ENCODE assay signal across 6 cellular contexts in genomic region chr9:136882947-136883283, GRCh38. TPM values are rescaled to one million over a fixed set of nuclear protein-coding genes. Genes with fewer than 3 reads are reported as not detected.
DNase-seq lines count a peak whose midpoint lies in the region; ATAC-seq and TF ChIP-seq lines count a peak whose summit lies in the region.
"Not testable (repeated sequence)": the region's sequence is repeated elsewhere in the genome, so short reads cannot be mapped to it uniquely, and the experiment has no call there.

No MANE protein-coding gene starts in this region.

- CTCF ChIA-PET in activated CD4-positive, alpha-beta T cell treated with anti-CD3 and anti-CD28 coated beads, Interleukin-2, amount 10 ng/mL, durations not matched to agents 7 days and 5 days (lab: Charles Lee): interaction anchor here (1.2 to 2.9 kb wide), 5 partner anchors 22 to 62 kb away, joined by 4 to 16 read pairs (median 6); partner anchors contain the start of genes AJM1, C8G and FBXW5

- peak overlapping the region; percentile 77; the same call in 1 of the 2 replicates for H2AFZ ChIP-seq in KMS-11 (ENCODE audit: low read depth)
- not testable (repeated sequence) for H2AFZ ChIP-seq in hepatocyte
- peak overlapping the region; percentile 83 for H2AFZ ChIP-seq in osteoblast (ENCODE audit: low read length)

- not testable (repeated sequence) for H4K20me1 ChIP-seq in KMS-11 (ENCODE audit: insufficient read depth); hepatocyte (ENCODE audit: insufficient read depth, poor library complexity, severe bottlenecking); osteoblast (ENCODE audit: insufficient read depth, low read length)

- peak overlapping the region; percentile 59; the same call in 1 of the 2 replicates for H3K9ac ChIP-seq in KMS-11
- not testable (repeated sequence) for H3K9ac ChIP-seq in adipocyte (ENCODE audit: low read length)

- not testable (repeated sequence) for H3K27me3 Mint-ChIP-seq in activated CD4-positive, alpha-beta T cell treated with anti-CD3 and anti-CD28 coated beads, Interleukin-2, amount 10 ng/mL, durations not matched to agents 7 days and 5 days

- not testable (repeated sequence) for H3K9me2 ChIP-seq in hepatocyte (replicated peaks; ENCODE audit: insufficient read depth)

- POLR2A ChIA-PET in activated CD4-positive, alpha-beta T cell treated with anti-CD3 and anti-CD28 coated beads, Interleukin-2, amount 10 ng/mL, durations not matched to agents 7 days and 5 days (lab: Charles Lee): not testable (repeated sequence)

- not testable (repeated sequence) for H3K27me3 ChIP-seq in KMS-11 (ENCODE audit: insufficient read depth, low read depth); adipocyte (replicated peaks; ENCODE audit: control insufficient read depth, insufficient read depth, low read length); hepatocyte; osteoblast (ENCODE audit: insufficient read depth, low read length); upper lobe of left lung

- peaks cover 57% of the 10 kb centered on the region for H3K4me1 Mint-ChIP-seq in activated CD4-positive, alpha-beta T cell treated with anti-CD3 and anti-CD28 coated beads, Interleukin-2, amount 10 ng/mL, durations not matched to agents 7 days and 5 days

- not testable (repeated sequence) for H3K36me3 Mint-ChIP-seq in activated CD4-positive, alpha-beta T cell treated with anti-CD3 and anti-CD28 coated beads, Interleukin-2, amount 10 ng/mL, durations not matched to agents 7 days and 5 days (ENCODE audit: low read depth)

- H3K9me3 Mint-ChIP-seq in activated CD4-positive, alpha-beta T cell treated with anti-CD3 and anti-CD28 coated beads, Interleukin-2, amount 10 ng/mL, durations not matched to agents 7 days and 5 days: not testable (repeated sequence)

- H3K9me3 ChIP-seq in adipocyte (ENCODE audit: control insufficient read depth, low read length); hepatocyte (ENCODE audit: low read depth); osteoblast (ENCODE audit: low read depth, low read length); upper lobe of left lung: not testable (repeated sequence)

- DNase-seq in activated CD4-positive, alpha-beta T cell treated with anti-CD3 and anti-CD28 coated beads, Interleukin-2, amount 10 ng/mL, durations not matched to agents 7 days and 5 days; adipocyte (ENCODE audit: low read depth); hepatocyte (ENCODE audit: low spot score); osteoblast (ENCODE audit: insufficient read length, low spot score, missing footprints); upper lobe of left lung: not testable (repeated sequence)

- H3K4me1 ChIP-seq in KMS-11 (ENCODE audit: low read depth, poor library complexity, severe bottlenecking) (peaks cover 59% of the 10 kb centered on the region), adipocyte (ENCODE audit: control insufficient read depth, insufficient read depth, low read length) (peaks cover 28% of the 10 kb centered on the region), hepatocyte (ENCODE audit: insufficient read depth) (peaks cover 11% of the 10 kb centered on the region), osteoblast (ENCODE audit: insufficient read depth, low read length) (peaks cover 19% of the 10 kb centered on the region), upper lobe of left lung (peaks cover 29 to 40% (median 33%) of the 10 kb centered on the region in 4 donors)

- H3K27ac Mint-ChIP-seq in activated CD4-positive, alpha-beta T cell treated with anti-CD3 and anti-CD28 coated beads, Interleukin-2, amount 10 ng/mL, durations not matched to agents 7 days and 5 days: peak overlapping the region; percentile 97

- H3K4me3 ChIP-seq in KMS-11 (IDR thresholded peaks at IDR 0.05; ENCODE audit: insufficient read depth, low read depth, low read length); hepatocyte; osteoblast (ENCODE audit: insufficient read depth, low read length); upper lobe of left lung: not testable (repeated sequence)
- peak overlapping the region; percentile 73 for H3K4me3 ChIP-seq in adipocyte (ENCODE audit: low read length)

- 83% methylated on average over 9 of the region's 9 CpGs for whole genome bisulfite sequencing in hepatocyte (ENCODE audit: low lambda C conversion rate, missing lambda C conversion rate)
- WGBS in upper lobe of left lung, 2 donors: 70 to 91% methylated on average over 9 of the region's 9 CpGs

- H3K4me2 ChIP-seq in KMS-11: peak overlapping the region; percentile 98
- H3K4me2 ChIP-seq in hepatocyte: not testable (repeated sequence)
- H3K4me2 ChIP-seq in osteoblast (ENCODE audit: insufficient read depth, low read length): peak overlapping the region; percentile 84

- H3K79me2 ChIP-seq in KMS-11 (ENCODE audit: insufficient read depth, low read depth) (peaks cover 32% of the 10 kb centered on the region), hepatocyte (peaks cover 13% of the 10 kb centered on the region), osteoblast (ENCODE audit: insufficient read depth, low read length) (peaks cover 12% of the 10 kb centered on the region)

- not testable (repeated sequence) for TF ChIP-seq CTCF in KMS-11 (conservative IDR thresholded peaks at IDR 0.05; ENCODE audit: low read depth, low read length); hepatocyte (IDR thresholded peaks at IDR 0.05; ENCODE audit: poor library complexity); osteoblast (IDR thresholded peaks at IDR 0.05; ENCODE audit: extremely low read depth, low read depth, low read length); upper lobe of left lung (IDR thresholded peaks at IDR 0.05)

- H3K27ac ChIP-seq in KMS-11 (peak overlapping the region; percentile 96), hepatocyte (peak overlapping the region; percentile 68), osteoblast (ENCODE audit: low read depth, low read length) (peak overlapping the region; percentile 8), upper lobe of left lung (peak overlapping the region; percentile 30 to 61 (median 48))

- H3K36me3 ChIP-seq in KMS-11 (ENCODE audit: insufficient read depth); adipocyte (ENCODE audit: control insufficient read depth, insufficient read depth, low read length, severe bottlenecking); hepatocyte (replicated peaks; ENCODE audit: insufficient read depth, low read depth); osteoblast (ENCODE audit: insufficient read depth, low read length); upper lobe of left lung: not testable (repeated sequence)

- not testable (repeated sequence) for TF ChIP-seq EP300 in upper lobe of left lung (IDR thresholded peaks at IDR 0.05)

- not testable (repeated sequence) for ATAC-seq in upper lobe of left lung (ENCODE audit: low FRiP score in 2 of 2)

- not testable (repeated sequence) for TF ChIP-seq POLR2A in upper lobe of left lung (IDR thresholded peaks at IDR 0.05)

- peak overlapping the region; percentile 76 for H3K4me3 Mint-ChIP-seq in activated CD4-positive, alpha-beta T cell treated with anti-CD3 and anti-CD28 coated beads, Interleukin-2, amount 10 ng/mL, durations not matched to agents 7 days and 5 days

RNA-seq across cellular contexts. Expression of gene TRAF2, which starts 3.4 kb away (rescaled TPM):
- total RNA-seq in activated CD4-positive, alpha-beta T cell treated with anti-CD3 and anti-CD28 coated beads, Interleukin-2, amount 10 ng/mL, durations not matched to agents 7 days and 5 days: 10 to 100 TPM; 39.4 to 49.4 TPM
- 7.6 TPM in 2 replicates for total RNA-seq in hepatocyte
- 12.4 and 12.6 TPM in 2 replicates for polyA plus RNA-seq in hepatocyte
- 6.2 and 6.8 TPM in 2 replicates for total RNA-seq in osteoblast
- total RNA-seq in upper lobe of left lung: 10 to 100 TPM; 10.6 to 20.8 (median 13.4) TPM

RNA-seq across cellular contexts. Expression of gene EDF1, which starts 16.8 kb away (rescaled TPM):
- 100 to 1,000 TPM; 290 to 291 TPM for total RNA-seq in activated CD4-positive, alpha-beta T cell treated with anti-CD3 and anti-CD28 coated beads, Interleukin-2, amount 10 ng/mL, durations not matched to agents 7 days and 5 days
- total RNA-seq in hepatocyte (318 and 372 TPM in 2 replicates), osteoblast (126 and 173 TPM in 2 replicates), upper lobe of left lung (100 to 1,000 TPM; 137 to 312 (median 282) TPM)
- 508 and 568 TPM in 2 replicates for polyA plus RNA-seq in hepatocyte

RNA-seq across cellular contexts. Expression of gene MAMDC4, which starts 30.8 kb away (rescaled TPM):
- total RNA-seq in activated CD4-positive, alpha-beta T cell treated with anti-CD3 and anti-CD28 coated beads, Interleukin-2, amount 10 ng/mL, durations not matched to agents 7 days and 5 days: 10 to 100 TPM; 12.4 to 14.4 TPM
- total RNA-seq in hepatocyte (7.9 and 8.5 TPM in 2 replicates), osteoblast (0.88 and 1.4 TPM in 2 replicates), upper lobe of left lung (10 to 100 TPM in 3 of 6 donors, 1 to 10 TPM in 3; 2.1 to 18.9 (median 11.0) TPM)
- 12.7 and 16.9 TPM in 2 replicates for polyA plus RNA-seq in hepatocyte

RNA-seq across cellular contexts. Expression of gene PHPT1, which starts 33.7 kb away (rescaled TPM):
- 10 to 100 TPM; 90.1 to 99.4 TPM for total RNA-seq in activated CD4-positive, alpha-beta T cell treated with anti-CD3 and anti-CD28 coated beads, Interleukin-2, amount 10 ng/mL, durations not matched to agents 7 days and 5 days
- 101 and 111 TPM in 2 replicates for total RNA-seq in hepatocyte
- 384 and 390 TPM in 2 replicates for polyA plus RNA-seq in hepatocyte
- total RNA-seq in osteoblast: 54.2 and 59.0 TPM in 2 replicates
- 100 to 1,000 TPM in 1 of 6 donors, 10 to 100 TPM in 5; 51.3 to 135 (median 64.1) TPM for total RNA-seq in upper lobe of left lung

RNA-seq across cellular contexts. Expression of gene AJM1, which starts 40.6 kb away (rescaled TPM):
- total RNA-seq in activated CD4-positive, alpha-beta T cell treated with anti-CD3 and anti-CD28 coated beads, Interleukin-2, amount 10 ng/mL, durations not matched to agents 7 days and 5 days: 1 to 10 TPM; 4.0 to 4.1 TPM
- total RNA-seq in hepatocyte: 2.0 and 3.0 TPM in 2 replicates
- 7.2 and 7.7 TPM in 2 replicates for polyA plus RNA-seq in hepatocyte
- total RNA-seq in osteoblast: 0.88 and 1.1 TPM in 2 replicates
- total RNA-seq in upper lobe of left lung: 1 to 10 TPM; 1.4 to 7.3 (median 3.0) TPM

Comparison
In these comparisons a context has a peak if more than half of its experiments do, and no peak if none do; other contexts are left out.
1. H3K27ac ChIP-seq: peak in every context shown above with its lines; median percentile 96 in KMS-11; 68 in hepatocyte; 48 in upper lobe of left lung; 8 in osteoblast.